ENCODE assay signal across 8 cellular contexts in genomic region chr3:171457263-171458055, GRCh38. TPM values are rescaled to one million over a fixed set of nuclear protein-coding genes. Genes with fewer than 3 reads are reported as not detected.
DNase-seq lines count a peak whose midpoint lies in the region; ATAC-seq and TF ChIP-seq lines count a peak whose summit lies in the region.

No MANE protein-coding gene starts in this region.

- DNase-seq in HT-29 (ENCODE audit: low spot score), result peak; percentile 29
- peak; percentile 29 for DNase-seq in hepatocyte (ENCODE audit: low spot score)
- DNase-seq in activated CD4-positive, CD25-positive, alpha-beta regulatory T cell (lab: John Stamatoyannopoulos, UW), result no peak
- DNase-seq in KG1 (lab: John Stamatoyannopoulos, UW), result no peak

- H3K27ac ChIP-seq in hepatocyte (peak overlapping the region; percentile 25), skin epidermis (peak overlapping the region in 9 of 21 experiments; percentile 7 to 84 (median 14))

- H3K27me3 Mint-ChIP-seq in activated naive CD4-positive, alpha-beta T cell treated with anti-CD3 and anti-CD28 coated beads, Interleukin-2, amount 50 U/mL, for 24 hours, result no peaks in the 10 kb centered on the region

- TF ChIP-seq CTCF in hepatocyte (IDR thresholded peaks at IDR 0.05; ENCODE audit: poor library complexity), result no peak

- H3K9me3 ChIP-seq in hepatocyte (ENCODE audit: low read depth), result no peaks in the 10 kb centered on the region

- H3K4me3 Mint-ChIP-seq in activated naive CD4-positive, alpha-beta T cell treated with anti-CD3 and anti-CD28 coated beads, Interleukin-2, amount 50 U/mL, for 24 hours, result peak overlapping the region; percentile 93

- H3K9me2 ChIP-seq in hepatocyte (replicated peaks; ENCODE audit: insufficient read depth), result no peaks in the 10 kb centered on the region

- H3K4me3 ChIP-seq in hepatocyte (peak overlapping the region; percentile 21), skin epidermis (peak overlapping the region in 6 of 7 experiments; percentile 49 to 77 (median 66))

- WGBS in hepatocyte (ENCODE audit: low lambda C conversion rate, missing lambda C conversion rate), result 19% methylated on average over 10 of the region's 10 CpGs

- no peaks in the 10 kb centered on the region for H3K9me3 Mint-ChIP-seq in activated naive CD4-positive, alpha-beta T cell treated with anti-CD3 and anti-CD28 coated beads, Interleukin-2, amount 50 U/mL, for 24 hours

- H4K20me1 ChIP-seq in hepatocyte (ENCODE audit: insufficient read depth, poor library complexity, severe bottlenecking), result no peaks in the 10 kb centered on the region

- peaks cover 64% of the 10 kb centered on the region for H3K79me2 ChIP-seq in hepatocyte

- H3K4me2 ChIP-seq in hepatocyte, result peak overlapping the region; percentile 96

- peaks cover 23% of the 10 kb centered on the region for H3K4me1 Mint-ChIP-seq in activated naive CD4-positive, alpha-beta T cell treated with anti-CD3 and anti-CD28 coated beads, Interleukin-2, amount 50 U/mL, for 24 hours

- H3K4me1 ChIP-seq in hepatocyte (ENCODE audit: insufficient read depth), result peaks cover 11% of the 10 kb centered on the region

- no peaks in the 10 kb centered on the region for H3K27me3 ChIP-seq in hepatocyte

- no peaks in the 10 kb centered on the region for H3K36me3 Mint-ChIP-seq in activated naive CD4-positive, alpha-beta T cell treated with anti-CD3 and anti-CD28 coated beads, Interleukin-2, amount 50 U/mL, for 24 hours

- no peaks in the 10 kb centered on the region for H3K36me3 ChIP-seq in hepatocyte (replicated peaks; ENCODE audit: insufficient read depth, low read depth)

- ATAC-seq in GM19324 (IDR thresholded peaks at IDR 0.05; ENCODE audit: low FRiP score, unreplicated experiment) (no peak), GM18907 (IDR thresholded peaks at IDR 0.05; ENCODE audit: unreplicated experiment) (no peak)

- no peak overlapping the region for H3K27ac Mint-ChIP-seq in activated naive CD4-positive, alpha-beta T cell treated with anti-CD3 and anti-CD28 coated beads, Interleukin-2, amount 50 U/mL, for 24 hours

- no peak overlapping the region for H2AFZ ChIP-seq in hepatocyte

RNA-seq across cellular contexts. Expression of gene TNIK, which starts 2.7 kb away (rescaled TPM):
- total RNA-seq in HT-29 (2014; rRNA removed; shearing (Covaris generic)), result 12.4 and 14.6 TPM in 2 replicates
- 13.8 and 15.0 TPM in 2 replicates for total RNA-seq in hepatocyte
- polyA plus RNA-seq in hepatocyte, result 7.4 and 12.1 TPM in 2 replicates

Comparison
In these comparisons a context has a peak if more than half of its experiments do, and no peak if none do; other contexts are left out.
1. DNase-seq: peak in HT-29 (single experiment) and hepatocyte (single experiment); none in activated CD4-positive, CD25-positive, alpha-beta regulatory T cell (0 of 4) and KG1 (single experiment).